In genomic region chr7:151735854-151736402, GRCh38 we compare ENCODE assay signal across 9 cellular contexts.
DNase-seq lines count a peak whose midpoint lies in the region; ATAC-seq and TF ChIP-seq lines count a peak whose summit lies in the region.
"Had no signal": no experiment of that assay in that cellular context is flagged by ENCODE, and none has a peak within 500 bp of the region (broad histone marks: within the 10 kb centered on the region; RNA-seq: fewer than 3 reads in every experiment).

No MANE protein-coding gene starts in this region.

- peak overlapping the region; percentile 56 for H3K4me2 ChIP-seq in parathyroid adenoma (ENCODE audit: low read length)

- H3K36me3 ChIP-seq in parathyroid adenoma (ENCODE audit: control insufficient read depth, insufficient read depth, low read length) = no peaks in the 10 kb centered on the region

- no peaks in the 10 kb centered on the region for H3K27me3 ChIP-seq in parathyroid adenoma (ENCODE audit: control insufficient read depth, insufficient read depth, low read length)

- TF ChIP-seq CTCF in C4-2B (conservative IDR thresholded peaks at IDR 0.05) (no peak), fibroblast of the aortic adventitia (IDR thresholded peaks at IDR 0.05; ENCODE audit: insufficient read depth, low read length) (no peak), parathyroid adenoma (IDR thresholded peaks at IDR 0.05) (no peak), lower leg skin (IDR thresholded peaks at IDR 0.05) (no peak), glutamatergic neuron (IDR thresholded peaks at IDR 0.05; ENCODE audit: partially characterized antibody, unreplicated experiment) (no peak)

- no peaks in the 10 kb centered on the region for H3K9me3 ChIP-seq in parathyroid adenoma (ENCODE audit: control insufficient read depth, low read length)

- H3K27ac ChIP-seq in C4-2B = peak overlapping the region; percentile 9; the same call in 1 of the 2 replicates
- peak overlapping the region; percentile 73 for H3K27ac ChIP-seq in parathyroid adenoma

- H3K27me3 Mint-ChIP-seq in glutamatergic neuron (ENCODE audit: unreplicated experiment) = peaks cover 4% of the 10 kb centered on the region

- DNase-seq in NCI-H774 (lab: John Stamatoyannopoulos, UW) (peak; percentile 3), fibroblast of the aortic adventitia (ENCODE audit: low read depth) (no peak), lower leg skin (ENCODE audit: low spot score in 2 of 2) (no peak), glutamatergic neuron (no peak)
- DNase-seq: GF-D8 had no signal

- no peak overlapping the region for H3K4me3 Mint-ChIP-seq in glutamatergic neuron (ENCODE audit: unreplicated experiment)

- H2AFZ ChIP-seq in parathyroid adenoma = peak overlapping the region; percentile 65

- no peak overlapping the region for H3K27ac Mint-ChIP-seq in glutamatergic neuron (ENCODE audit: unreplicated experiment)

- no peak for TF ChIP-seq POLR2A in lower leg skin (IDR thresholded peaks at IDR 0.05)

- intact Hi-C loops in lower leg skin (cut with DNase I; ENCODE audit: low total_unique reads) = no loop called here

- no peak for ATAC-seq in GM21515 (IDR thresholded peaks at IDR 0.05; ENCODE audit: unreplicated experiment)
- ATAC-seq in GM18907 (IDR thresholded peaks at IDR 0.05; ENCODE audit: unreplicated experiment) = no peak

- no peaks in the 10 kb centered on the region for H3K36me3 Mint-ChIP-seq in glutamatergic neuron (ENCODE audit: unreplicated experiment)

- no peak overlapping the region for H3K9ac ChIP-seq in parathyroid adenoma

- H3K9me3 Mint-ChIP-seq in glutamatergic neuron (ENCODE audit: unreplicated experiment) = peaks cover 1% of the 10 kb centered on the region

- H3K4me3 ChIP-seq in fibroblast of the aortic adventitia (ENCODE audit: low read depth, low read length) (peak overlapping the region; percentile 6), parathyroid adenoma (ENCODE audit: low read depth, low read length) (no peak overlapping the region), lower leg skin (ENCODE audit: low read depth, poor library complexity, severe bottlenecking) (no peak overlapping the region)

- H3K4me1 Mint-ChIP-seq in glutamatergic neuron (ENCODE audit: low read depth, unreplicated experiment) = peaks cover 17% of the 10 kb centered on the region

- peaks cover 2% of the 10 kb centered on the region for H3K4me1 ChIP-seq in parathyroid adenoma

- 66 to 68% methylated on average over 24 to 25 of the region's 25 CpGs for WGBS in lower leg skin, 2 donors

- no peaks in the 10 kb centered on the region for H3K79me2 ChIP-seq in parathyroid adenoma
